In the genomic region with DNA sequence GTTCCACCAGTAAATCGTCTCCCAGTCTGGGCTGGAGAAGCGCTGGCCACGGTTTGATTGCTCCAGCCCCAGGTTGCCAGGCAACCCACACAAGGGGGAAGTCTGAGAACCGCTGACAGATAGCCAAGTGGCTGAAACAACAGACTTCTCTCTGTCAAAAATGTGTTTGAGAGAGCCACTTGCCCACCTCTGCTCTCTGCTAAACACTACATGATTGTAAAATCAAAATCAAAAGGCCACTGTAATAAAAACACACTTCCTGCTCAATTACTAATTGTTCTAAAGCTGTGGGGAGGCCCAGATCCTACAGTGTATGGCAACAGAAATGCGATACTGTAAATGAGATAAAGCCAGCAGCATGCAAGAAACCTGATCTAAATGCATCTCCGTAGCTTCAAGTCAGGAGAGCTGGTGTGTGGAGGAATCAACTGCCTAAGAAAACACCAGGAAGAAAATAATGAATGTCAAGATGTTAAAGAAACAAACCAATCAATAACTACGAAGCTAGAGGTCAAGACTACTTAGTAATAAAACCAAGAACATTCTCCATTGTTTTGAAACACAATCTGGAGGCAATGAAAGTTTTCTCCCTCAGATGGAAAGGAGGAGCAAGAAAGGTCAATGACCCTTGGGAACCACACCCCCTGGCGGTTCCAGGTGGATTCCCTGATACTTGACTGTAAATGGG, we compare ENCODE assay signal across 8 cellular contexts.
DNase-seq lines count a peak whose midpoint lies in the region; ATAC-seq and TF ChIP-seq lines count a peak whose summit lies in the region.

No MANE protein-coding gene starts in this region.

- H3K9me2 ChIP-seq in OCI-LY7 (ENCODE audit: insufficient read depth, low read length) = no peaks in the 10 kb centered on the region

- peak overlapping the region; percentile 73 for H3K4me2 ChIP-seq in OCI-LY7 (ENCODE audit: low read length)

- intact Hi-C loops in OCI-LY7 (cut with micrococcal nuclease; ENCODE audit: unreplicated experiment) (no loop called here), right lobe of liver (cut with DNase I) (no loop called here)

- H3K4me3 ChIP-seq in HUES48 (ENCODE audit: low read depth, low read length) (no peak overlapping the region), OCI-LY7 (ENCODE audit: low read depth, low read length, poor library complexity, severe bottlenecking) (peak overlapping the region; percentile 35), right lobe of liver (no peak overlapping the region), suprapubic skin (no peak overlapping the region)

- DNase-seq in G401 (ENCODE audit: low spot score) (peak; percentile 92), OCI-LY7 (ENCODE audit: low spot score) (peak; percentile 79), dermis blood vessel endothelial cell (peak; percentile 91), right lobe of liver (peak; percentile 68 to 78 (median 78)), suprapubic skin (ENCODE audit: low spot score in 2 of 2) (peak; percentile 85 to 88)

- peak; percentile 77 to 91 (median 86) for ATAC-seq in right lobe of liver
- ATAC-seq in GM21737 (IDR thresholded peaks at IDR 0.05; ENCODE audit: unreplicated experiment) = no peak
- no peak for ATAC-seq in HG03095 (IDR thresholded peaks at IDR 0.05; ENCODE audit: unreplicated experiment)

- in situ Hi-C loops in G401 (cut with HindIII; ENCODE audit: low sequenced_read_pairs) = no loop called here

- TF ChIP-seq CTCF in OCI-LY7 (conservative IDR thresholded peaks at IDR 0.05; ENCODE audit: low read length) (0 out of 2 replicates have a peak, but pooled peaks have one; percentile 34), right lobe of liver (IDR thresholded peaks at IDR 0.05) (peak in 1 of 4 donors; percentile 11), suprapubic skin (IDR thresholded peaks at IDR 0.05) (no peak)

- H3K27ac ChIP-seq in HUES48 (ENCODE audit: low read depth, low read length) (peak overlapping the region; percentile 78), OCI-LY7 (ENCODE audit: low read depth, low read length, poor library complexity, severe bottlenecking) (peak overlapping the region; percentile 67), right lobe of liver (no peak overlapping the region), suprapubic skin (peak overlapping the region; percentile 22)

- H3K9me3 ChIP-seq in HUES48 (ENCODE audit: control insufficient read depth, insufficient read depth, low read length) (no peaks in the 10 kb centered on the region; the same call in 1 of the 2 replicates), OCI-LY7 (ENCODE audit: low read length) (no peaks in the 10 kb centered on the region), right lobe of liver (no peaks in the 10 kb centered on the region), suprapubic skin (no peaks in the 10 kb centered on the region)

- BruUV-seq in OCI-LY7 (replicated peaks; lab: Mats Ljungman, UMichigan) = no TSS peak

- peaks cover 40% of the 10 kb centered on the region; the same call in 1 of the 2 replicates for H3K79me2 ChIP-seq in OCI-LY7 (ENCODE audit: insufficient read depth, low read depth, low read length)

- H3K4me1 ChIP-seq in HUES48 (ENCODE audit: control insufficient read depth, insufficient read depth, low read length) = peaks cover 47% of the 10 kb centered on the region
- H3K4me1 ChIP-seq in OCI-LY7 (ENCODE audit: insufficient read depth, low read length, poor library complexity, severe bottlenecking) = peaks cover 77% of the 10 kb centered on the region
- H3K4me1 ChIP-seq in right lobe of liver = peaks cover 0 to 7% (median 0%) of the 10 kb centered on the region in 4 donors
- peaks cover 16% of the 10 kb centered on the region for H3K4me1 ChIP-seq in suprapubic skin

- no peak overlapping the region for H3K9ac ChIP-seq in HUES48 (ENCODE audit: low read depth, low read length)

- POLR2A ChIA-PET in OCI-LY7 (lab: Charles Lee) = interaction anchor here (0.6 to 2.0 kb wide), 8 partner anchors 9 to 87 kb away, joined by 3 to 10 read pairs (median 4); no protein-coding TSS in a partner anchor

- no peak for TF ChIP-seq EP300 in suprapubic skin (IDR thresholded peaks at IDR 0.05)

- no peak for TF ChIP-seq POLR2A in right lobe of liver (IDR thresholded peaks at IDR 0.05)
- TF ChIP-seq POLR2A in suprapubic skin (IDR thresholded peaks at IDR 0.05) = no peak

- CTCF ChIA-PET in OCI-LY7 (lab: Charles Lee; ENCODE audit: unreplicated experiment) = no interaction called here

- 32% methylated on average over 8 of the region's 8 CpGs for WGBS in right lobe of liver (ENCODE audit: insufficient coverage, low coverage, low lambda C conversion rate, missing lambda C conversion rate)
- WGBS in suprapubic skin = 34% methylated on average over 8 of the region's 8 CpGs

- H3K27me3 ChIP-seq in HUES48 (ENCODE audit: control insufficient read depth, insufficient read depth, low read length) (no peaks in the 10 kb centered on the region), right lobe of liver (no peaks in the 10 kb centered on the region), suprapubic skin (no peaks in the 10 kb centered on the region)

- H3K36me3 ChIP-seq in HUES48 (ENCODE audit: control insufficient read depth, insufficient read depth, low read length) (no peaks in the 10 kb centered on the region; the same call in 1 of the 2 replicates), OCI-LY7 (ENCODE audit: insufficient read depth, low read length) (peaks cover 28% of the 10 kb centered on the region), right lobe of liver (no peaks in the 10 kb centered on the region), suprapubic skin (no peaks in the 10 kb centered on the region)

- H4K20me1 ChIP-seq in OCI-LY7 (ENCODE audit: insufficient read depth, low read length) = no peaks in the 10 kb centered on the region

- H2AFZ ChIP-seq in OCI-LY7 (ENCODE audit: low read length) = no peak overlapping the region; the same call in 1 of the 2 replicates

Comparison
In these comparisons a context has a peak if more than half of its experiments do, and no peak if none do; other contexts are left out.
1. H3K27ac ChIP-seq: peak in HUES48 (single experiment), OCI-LY7 (single experiment) and suprapubic skin (single experiment); none in right lobe of liver (0 of 3).
2. ATAC-seq: peak in right lobe of liver (4 of 4); none in GM21737 (single experiment) and HG03095 (single experiment).
3. Peak in every context shown above with its lines, with median percentiles within 50 percentile points of each other: DNase-seq.